ENCODE assay signal across 24 cellular contexts in the genomic region with DNA sequence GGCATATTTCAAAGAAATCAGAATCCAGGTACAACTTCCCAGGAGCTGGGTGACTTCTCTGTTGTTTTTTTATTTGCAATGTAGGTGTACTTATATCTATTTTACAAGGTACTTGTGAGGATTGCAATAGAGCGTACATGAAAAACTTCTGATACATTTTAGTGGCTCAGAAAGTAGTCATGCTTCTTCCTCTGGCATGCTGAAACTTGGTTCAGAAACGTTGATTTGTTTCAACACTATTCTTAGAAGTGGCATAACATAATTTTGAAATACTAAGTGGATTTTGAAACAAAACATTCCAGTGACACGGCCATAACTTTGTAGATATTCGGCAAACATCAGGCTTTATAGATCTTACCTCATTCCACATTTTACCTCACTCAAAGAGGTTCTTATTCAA.
"Had no signal": no experiment of that assay in that cellular context is flagged by ENCODE, and none has a peak within 500 bp of the region (broad histone marks: within the 10 kb centered on the region; RNA-seq: fewer than 3 reads in every experiment).

No MANE protein-coding gene starts in this region.

- H3K27ac Mint-ChIP-seq: mesothelial cell of epicardium; naive B cell; naive thymus-derived CD8-positive, alpha-beta T cell had no signal

- H3K27ac ChIP-seq: coronary artery, dorsolateral prefrontal cortex, esophagus muscularis mucosa, gastrocnemius medialis, heart right ventricle, left lung, lower lobe of right lung had no signal

- H3K36me3 ChIP-seq: esophagus muscularis mucosa, gastrocnemius medialis, heart right ventricle, left lung, lower lobe of right lung had no signal

- H3K4me3 Mint-ChIP-seq: mesothelial cell of epicardium; naive B cell; naive thymus-derived CD8-positive, alpha-beta T cell had no signal

- H3K4me3 ChIP-seq: coronary artery, dorsolateral prefrontal cortex, esophagus muscularis mucosa, gastrocnemius medialis, heart right ventricle, left lung, lower lobe of right lung, mucosa of descending colon had no signal

- H3K36me3 Mint-ChIP-seq: mesothelial cell of epicardium; naive B cell; naive thymus-derived CD8-positive, alpha-beta T cell had no signal

- DNase-seq: dermis blood vessel endothelial cell; dorsolateral prefrontal cortex; effector CD4-positive, alpha-beta T cell; effector memory CD4-positive, alpha-beta T cell; foreskin melanocyte; gastrocnemius medialis; glutamatergic neuron; head of caudate nucleus; heart right ventricle; hippocampal formation; left cardiac atrium; left lung; left ventricle myocardium superior; lower lobe of right lung; mesenchymal stem cell; mucosa of descending colon; naive B cell; naive thymus-derived CD8-positive, alpha-beta T cell had no signal

- H3K9me3 ChIP-seq: esophagus muscularis mucosa, gastrocnemius medialis, heart right ventricle, left lung, lower lobe of right lung, mucosa of descending colon had no signal

- H3K4me1 ChIP-seq: esophagus muscularis mucosa, gastrocnemius medialis, heart right ventricle, left lung, lower lobe of right lung had no signal

- FAIRE-seq: endothelial cell of umbilical vein, islet of Langerhans, keratinocyte had no signal

- H3K4me1 Mint-ChIP-seq: mesothelial cell of epicardium; naive B cell; naive thymus-derived CD8-positive, alpha-beta T cell had no signal

- H3K27me3 ChIP-seq: dorsolateral prefrontal cortex, esophagus muscularis mucosa, gastrocnemius medialis, heart right ventricle, left lung had no signal

- H3K9me3 Mint-ChIP-seq: mesothelial cell of epicardium; naive thymus-derived CD8-positive, alpha-beta T cell had no signal

- H3K27me3 Mint-ChIP-seq: naive B cell had no signal

- ATAC-seq: gastrocnemius medialis; heart right ventricle; left cardiac atrium; left lung; left ventricle myocardium superior; lower lobe of right lung; mucosa of descending colon; naive thymus-derived CD8-positive, alpha-beta T cell had no signal
